ENCODE assay signal across 13 cellular contexts in genomic region chr7:23410446-23411183, GRCh38. TPM values are rescaled to one million over a fixed set of nuclear protein-coding genes. Genes with fewer than 3 reads are reported as not detected.
DNase-seq lines count a peak whose midpoint lies in the region; ATAC-seq, FAIRE-seq and TF ChIP-seq lines count a peak whose summit lies in the region.
"Had no signal": no experiment of that assay in that cellular context is flagged by ENCODE, and none has a peak within 500 bp of the region (broad histone marks: within the 10 kb centered on the region; RNA-seq: fewer than 3 reads in every experiment).

No MANE protein-coding gene starts in this region.

- intact Hi-C loops in left ventricle myocardium inferior (cut with micrococcal nuclease) = no loop called here

- peaks cover 10% of the 10 kb centered on the region; the same call in 1 of the 2 replicates for H4K20me1 ChIP-seq in OCI-LY3 (ENCODE audit: insufficient read depth, low read length)

- no peaks in the 10 kb centered on the region for H3K27me3 Mint-ChIP-seq in mesothelial cell of epicardium (ENCODE audit: low read depth)

- peaks cover 16% of the 10 kb centered on the region for H3K9me3 Mint-ChIP-seq in mesothelial cell of epicardium
- H3K9me3 Mint-ChIP-seq: activated T-helper 17 cell treated with anti-CD3 and anti-CD28 coated beads, Interleukin-2, amount 50 U/mL, for 72 hours had no signal

- H3K4me1 ChIP-seq in OCI-LY3 (ENCODE audit: low read length) (peaks cover 40% of the 10 kb centered on the region), left ventricle myocardium inferior (no peaks in the 10 kb centered on the region)
- H3K4me1 ChIP-seq: BE2C had no signal

- ATAC-seq in GM19463 (IDR thresholded peaks at IDR 0.05; ENCODE audit: unreplicated experiment) (peak; percentile 91), HG03045 (IDR thresholded peaks at IDR 0.05; ENCODE audit: unreplicated experiment) (peak; percentile 84)
- ATAC-seq: activated T-helper 17 cell treated with anti-CD3 and anti-CD28 coated beads, Interleukin-2, amount 50 U/mL, for 72 hours; left cardiac atrium had no signal

- H3K27ac Mint-ChIP-seq in mesothelial cell of epicardium = no peak overlapping the region
- H3K27ac Mint-ChIP-seq: activated T-helper 17 cell treated with anti-CD3 and anti-CD28 coated beads, Interleukin-2, amount 50 U/mL, for 72 hours had no signal

- TF ChIP-seq POLR2A in GM12892 (IDR thresholded peaks at IDR 0.05; ENCODE audit: low read depth, low read length) = no peak

- TF ChIP-seq CTCF in OCI-LY3 (IDR thresholded peaks at IDR 0.05; ENCODE audit: low read depth, low read length) (no peak), mesothelial cell of epicardium (IDR thresholded peaks at IDR 0.05; ENCODE audit: unreplicated experiment) (no peak), left ventricle myocardium inferior (IDR thresholded peaks at IDR 0.05; ENCODE audit: borderline replicate concordance) (no peak)

- peak; percentile 68 for FAIRE-seq in GM12892 (lab: Jason Lieb, UNC)

- no peak overlapping the region for H2AFZ ChIP-seq in OCI-LY3 (ENCODE audit: low read depth, low read length)

- peak overlapping the region; percentile 94 for H3K27ac ChIP-seq in OCI-LY3 (ENCODE audit: low read length)
- H3K27ac ChIP-seq in left ventricle myocardium inferior (replicated peaks) = no peak overlapping the region

- no peak overlapping the region for H3K4me3 Mint-ChIP-seq in mesothelial cell of epicardium
- H3K4me3 Mint-ChIP-seq: activated T-helper 17 cell treated with anti-CD3 and anti-CD28 coated beads, Interleukin-2, amount 50 U/mL, for 72 hours had no signal

- H3K36me3 ChIP-seq in OCI-LY3 (replicated peaks; ENCODE audit: low read depth, low read length) (peaks cover 48% of the 10 kb centered on the region), left ventricle myocardium inferior (no peaks in the 10 kb centered on the region)

- H3K4me3 ChIP-seq in OCI-LY3 (ENCODE audit: low read length) = peak overlapping the region; percentile 60
- H3K4me3 ChIP-seq in left ventricle myocardium inferior = no peak overlapping the region

- no peak for DNase-seq in GM12892 (ENCODE audit: insufficient read length)
- no peak for DNase-seq in mesothelial cell of epicardium (ENCODE audit: low spot score in 2 of 2, unreplicated experiment in 2 of 2)
- DNase-seq in left ventricle myocardium inferior = no peak
- no peak for DNase-seq in NCI-H2196 treated with DMSO at 0.1 percent for 48 hours (lab: John Stamatoyannopoulos, UW; ENCODE audit: unreplicated experiment)
- no peak for DNase-seq in DMS53 treated with DMSO at 0.1 percent for 48 hours (lab: John Stamatoyannopoulos, UW; ENCODE audit: unreplicated experiment)
- DNase-seq: BE2C; left cardiac atrium; MM.1S; stimulated activated naive CD4-positive, alpha-beta T cell treated with Interleukin-2 at 50 U/mL for 16 hours had no signal

- H3K36me3 Mint-ChIP-seq in mesothelial cell of epicardium = peaks cover 66% of the 10 kb centered on the region

- peak overlapping the region; percentile 57; the same call in 1 of the 2 replicates for H3K9ac ChIP-seq in OCI-LY3 (ENCODE audit: low read length)

- no peaks in the 10 kb centered on the region for H3K9me3 ChIP-seq in OCI-LY3 (ENCODE audit: insufficient read depth, low read length)
- H3K9me3 ChIP-seq in left ventricle myocardium inferior (replicated peaks) = peaks cover 8% of the 10 kb centered on the region
- H3K9me3 ChIP-seq: BE2C had no signal

- no peaks in the 10 kb centered on the region for H3K4me1 Mint-ChIP-seq in mesothelial cell of epicardium

- no peaks in the 10 kb centered on the region for H3K27me3 ChIP-seq in OCI-LY3 (ENCODE audit: low read depth, low read length)
- peaks cover under 1% of the 10 kb centered on the region for H3K27me3 ChIP-seq in left ventricle myocardium inferior (ENCODE audit: low read depth)
- H3K27me3 ChIP-seq: BE2C had no signal

- peaks cover 73% of the 10 kb centered on the region for H3K79me2 ChIP-seq in OCI-LY3 (ENCODE audit: low read length)

- peak overlapping the region; percentile 78 for H3K4me2 ChIP-seq in OCI-LY3 (ENCODE audit: low read length)

RNA-seq across cellular contexts. Expression of gene IGF2BP3, which starts 59.7 kb away (rescaled TPM):
- 33.7 TPM for polyA plus RNA-seq in GM12892 (2012; ENCODE audit: missing spikeins)
- total RNA-seq in mesothelial cell of epicardium (84.3 to 91.3 TPM (median 89.1 TPM) in 3 replicates), left ventricle myocardium inferior (0.38 TPM)

Comparison
In these comparisons a context has a peak if more than half of its experiments do, and no peak if none do; other contexts are left out.
1. RNA of gene IGF2BP3, which starts 59.7 kb away (total RNA-seq): 84.3 to 91.3 TPM in mesothelial cell of epicardium; 0.38 TPM in left ventricle myocardium inferior (single experiment); every median in the first group is over 10 times any median in the second.